In the genomic region with DNA sequence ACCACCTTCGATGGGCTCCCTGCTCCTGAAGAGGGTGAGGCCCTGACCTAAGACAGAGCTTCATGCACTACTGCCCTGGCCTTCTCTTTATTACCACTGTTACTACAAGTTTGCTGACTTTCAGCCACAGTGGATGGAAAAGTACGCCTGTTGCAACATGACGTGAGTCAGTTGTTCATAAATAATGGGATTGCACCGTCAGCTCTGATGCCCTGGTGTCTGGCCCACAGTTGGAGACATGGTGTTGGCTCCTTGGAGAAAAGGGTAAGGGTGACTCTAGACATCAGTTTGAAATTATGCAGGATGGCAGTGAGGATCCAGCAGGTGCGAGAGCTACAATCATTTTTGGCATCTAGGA, we compare ENCODE assay signal across 11 cellular contexts. TPM values are rescaled to one million over a fixed set of nuclear protein-coding genes. Genes with fewer than 3 reads are reported as not detected.
DNase-seq lines count a peak whose midpoint lies in the region; ATAC-seq, FAIRE-seq and TF ChIP-seq lines count a peak whose summit lies in the region.
"Had no signal": no experiment of that assay in that cellular context is flagged by ENCODE, and none has a peak within 500 bp of the region (broad histone marks: within the 10 kb centered on the region; RNA-seq: fewer than 3 reads in every experiment).

No MANE protein-coding gene starts in this region.

- no peaks in the 10 kb centered on the region for H3K36me3 Mint-ChIP-seq in activated CD4-positive, alpha-beta memory T cell treated with anti-CD3 and anti-CD28 coated beads for 36 hours

- intact Hi-C loops in PC-9 (cut with micrococcal nuclease; ENCODE audit: unreplicated experiment) (no loop called here), esophagus squamous epithelium (cut with DNase I) (no loop called here), sciatic nerve (cut with DNase I) (no loop called here), OCI-LY7 (cut with micrococcal nuclease; ENCODE audit: unreplicated experiment) (no loop called here)
- intact Hi-C loops in activated CD4-positive, alpha-beta memory T cell treated with anti-CD3 and anti-CD28 coated beads for 36 hours (cut with micrococcal nuclease), result no loop called here

- no peak for FAIRE-seq in GM19239 (lab: Jason Lieb, UNC)

- no peak overlapping the region for H3K27ac Mint-ChIP-seq in activated CD4-positive, alpha-beta memory T cell treated with anti-CD3 and anti-CD28 coated beads for 36 hours
- H3K27ac Mint-ChIP-seq: T-helper 17 cell had no signal

- H3K9me3 Mint-ChIP-seq in activated CD4-positive, alpha-beta memory T cell treated with anti-CD3 and anti-CD28 coated beads for 36 hours, result no peaks in the 10 kb centered on the region

- DNase-seq in GM03348 (ENCODE audit: low spot score) (peak; percentile 89), PC-9 (peak in 1 of 2 experiments; percentile 62), esophagus squamous epithelium (lab: John Stamatoyannopoulos, UW) (no peak), sciatic nerve (ENCODE audit: low spot score) (no peak), GM19239 (ENCODE audit: insufficient read length, low spot score) (no peak), OCI-LY7 (ENCODE audit: low spot score) (no peak)
- no peak for DNase-seq in stimulated activated CD4-positive, alpha-beta T cell treated with anti-CD3 and anti-CD28 coated beads, Interleukin-2, amount 100 ng/mL, for 48 hours
- DNase-seq in activated CD4-positive, alpha-beta memory T cell treated with anti-CD3 and anti-CD28 coated beads for 36 hours, result no peak
- DNase-seq: activated T-cell treated with anti-CD3 and anti-CD28 coated beads for 4 hours, DMS153, T-helper 17 cell had no signal

- no TSS peak for BruUV-seq in PC-9 (replicated peaks; lab: Mats Ljungman, UMichigan)
- BruUV-seq in OCI-LY7 (replicated peaks; lab: Mats Ljungman, UMichigan), result no TSS peak

- H3K36me3 ChIP-seq in PC-9 (ENCODE audit: low read depth), result no peaks in the 10 kb centered on the region
- no peaks in the 10 kb centered on the region for H3K36me3 ChIP-seq in esophagus squamous epithelium
- H3K36me3 ChIP-seq in OCI-LY7 (ENCODE audit: insufficient read depth, low read length), result no peaks in the 10 kb centered on the region

- POLR2A ChIA-PET in PC-9 (lab: Charles Lee; ENCODE audit: unreplicated experiment), result no interaction called here
- POLR2A ChIA-PET in activated CD4-positive, alpha-beta memory T cell treated with anti-CD3 and anti-CD28 coated beads for 36 hours (lab: Charles Lee), result no interaction called here
- POLR2A ChIA-PET in OCI-LY7 (lab: Charles Lee), result no interaction called here

- TF ChIP-seq POLR2A in esophagus squamous epithelium (IDR thresholded peaks at IDR 0.05), result no peak

- H2AFZ ChIP-seq in PC-9, result no peak overlapping the region
- H2AFZ ChIP-seq in OCI-LY7 (ENCODE audit: low read length), result no peak overlapping the region

- H3K4me3 Mint-ChIP-seq in activated CD4-positive, alpha-beta memory T cell treated with anti-CD3 and anti-CD28 coated beads for 36 hours, result no peak overlapping the region
- H3K4me3 Mint-ChIP-seq: T-helper 17 cell had no signal

- peak; percentile 25 for ATAC-seq in sciatic nerve
- ATAC-seq: T-helper 17 cell had no signal

- H3K79me2 ChIP-seq in PC-9 (ENCODE audit: low read depth) (no peaks in the 10 kb centered on the region), OCI-LY7 (ENCODE audit: insufficient read depth, low read depth, low read length) (no peaks in the 10 kb centered on the region)

- no peaks in the 10 kb centered on the region for H3K4me1 Mint-ChIP-seq in activated CD4-positive, alpha-beta memory T cell treated with anti-CD3 and anti-CD28 coated beads for 36 hours (ENCODE audit: low read depth)

- H3K4me2 ChIP-seq in PC-9, result peak overlapping the region; percentile 26
- H3K4me2 ChIP-seq in OCI-LY7 (ENCODE audit: low read length), result no peak overlapping the region

- H3K27ac ChIP-seq in PC-9, result no peak overlapping the region
- peak overlapping the region; percentile 49 to 66 (median 60) for H3K27ac ChIP-seq in esophagus squamous epithelium
- H3K27ac ChIP-seq in OCI-LY7 (ENCODE audit: low read depth, low read length, poor library complexity, severe bottlenecking), result no peak overlapping the region

- TF ChIP-seq CTCF in PC-9 (conservative IDR thresholded peaks at IDR 0.05), result no peak
- no peak for TF ChIP-seq CTCF in esophagus squamous epithelium (IDR thresholded peaks at IDR 0.05)
- TF ChIP-seq CTCF in OCI-LY7 (conservative IDR thresholded peaks at IDR 0.05; ENCODE audit: low read length), result no peak

- H3K27me3 Mint-ChIP-seq in activated CD4-positive, alpha-beta memory T cell treated with anti-CD3 and anti-CD28 coated beads for 36 hours, result peaks cover 36% of the 10 kb centered on the region

- no peaks in the 10 kb centered on the region for H3K9me3 ChIP-seq in PC-9 (ENCODE audit: insufficient read depth, low read depth)
- H3K9me3 ChIP-seq in esophagus squamous epithelium, result no peaks in the 10 kb centered on the region
- H3K9me3 ChIP-seq in OCI-LY7 (ENCODE audit: low read length), result no peaks in the 10 kb centered on the region

- no peaks in the 10 kb centered on the region for H3K9me2 ChIP-seq in PC-9 (ENCODE audit: insufficient read depth)
- no peaks in the 10 kb centered on the region for H3K9me2 ChIP-seq in OCI-LY7 (ENCODE audit: insufficient read depth, low read length)

- H3K4me3 ChIP-seq in PC-9 (no peak overlapping the region), esophagus squamous epithelium (no peak overlapping the region), OCI-LY7 (ENCODE audit: low read depth, low read length, poor library complexity, severe bottlenecking) (no peak overlapping the region)

- H3K4me1 ChIP-seq in PC-9 (replicated peaks; ENCODE audit: insufficient read depth), result peaks cover 15% of the 10 kb centered on the region
- peaks cover 4 to 27% (median 15%) of the 10 kb centered on the region in 3 donors for H3K4me1 ChIP-seq in esophagus squamous epithelium
- H3K4me1 ChIP-seq in OCI-LY7 (ENCODE audit: insufficient read depth, low read length, poor library complexity, severe bottlenecking), result no peaks in the 10 kb centered on the region

- CTCF ChIA-PET in PC-9 (lab: Charles Lee) (no interaction called here), OCI-LY7 (lab: Charles Lee; ENCODE audit: unreplicated experiment) (no interaction called here)
- CTCF ChIA-PET in activated CD4-positive, alpha-beta memory T cell treated with anti-CD3 and anti-CD28 coated beads for 36 hours (lab: Charles Lee), result interaction anchor here (0.7 to 1.5 kb wide), 2 partner anchors 13 kb away, joined by 3 read pairs; no protein-coding TSS in a partner anchor

- H4K20me1 ChIP-seq in PC-9 (ENCODE audit: insufficient read depth), result no peaks in the 10 kb centered on the region
- H4K20me1 ChIP-seq in OCI-LY7 (ENCODE audit: insufficient read depth, low read length), result no peaks in the 10 kb centered on the region

- H3F3A ChIP-seq in PC-9 (ENCODE audit: insufficient read depth, low read depth), result no peaks in the 10 kb centered on the region

- H3K27me3 ChIP-seq in PC-9 (ENCODE audit: insufficient read depth, low read depth), result 0 out of 2 replicates have a peak, but pooled peaks cover 5% of the 10 kb centered on the region
- peaks cover 0 to 34% (median 4%) of the 10 kb centered on the region in 4 donors for H3K27me3 ChIP-seq in esophagus squamous epithelium

- WGBS in esophagus squamous epithelium, 2 donors, result 30 to 36% methylated on average over 5 of the region's 5 CpGs

RNA-seq across cellular contexts. Expression of a gene that starts 5.4 kb away (rescaled TPM):
- total RNA-seq in PC-9 (2021) (4.9 and 5.1 TPM in 2 replicates), esophagus squamous epithelium (10 to 100 TPM in 3 of 4 donors, 1 to 10 TPM in 1; 6.4 to 39.8 (median 14.4) TPM), sciatic nerve (6.5 TPM), OCI-LY7 (2022) (not detected in 2 replicates)
- under 1 TPM; 0.10 to 0.15 TPM for total RNA-seq in activated CD4-positive, alpha-beta memory T cell treated with anti-CD3 and anti-CD28 coated beads for 36 hours
- not detected in 2 replicates for total RNA-seq in OCI-LY7 (2014; rRNA removed; shearing (Covaris generic))
- total RNA-seq: T-helper 17 cell had no signal

Comparison
In these comparisons a context has a peak if more than half of its experiments do, and no peak if none do; other contexts are left out.
1. H3K27ac ChIP-seq: peak in esophagus squamous epithelium (4 of 4); none in PC-9 (single experiment) and OCI-LY7 (single experiment).